ENCODE assay signal across 1 cellular context in the genomic region with DNA sequence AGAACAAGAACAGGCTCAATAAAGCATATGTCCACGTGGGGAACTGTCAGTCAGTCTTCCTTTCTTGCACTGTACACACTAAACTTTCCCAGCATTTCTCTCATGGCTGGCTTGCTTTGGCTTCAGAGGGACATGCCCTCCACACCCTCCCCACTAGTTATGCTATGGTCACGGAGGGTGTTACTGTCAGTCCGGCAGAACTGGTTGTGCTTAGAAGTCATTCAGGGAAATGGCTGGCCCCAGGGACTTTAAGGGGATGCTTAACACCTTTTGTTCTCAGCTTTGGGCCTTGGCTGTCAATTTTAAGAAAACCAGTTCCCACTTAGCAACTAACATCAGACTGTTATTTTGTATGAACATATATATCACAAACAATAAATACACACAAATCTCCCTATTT.
TF ChIP-seq lines count a peak whose summit lies in the region.

No MANE protein-coding gene starts in this region.

TF ChIP-seq in HepG2, 621 proteins besides CTCF, POLR2A, EP300 and RAD21:
- TF ChIP-seq MYPOP (CRISPR knock-in tag; IDR thresholded peaks at IDR 0.05) (no peak), ZNF772 (CRISPR knock-in tag; IDR thresholded peaks at IDR 0.05) (no peak), MED1 (CRISPR knock-in tag; IDR thresholded peaks at IDR 0.05) (no peak), ISL2 (CRISPR knock-in tag; IDR thresholded peaks at IDR 0.05) (no peak), ZNF343 (CRISPR knock-in tag; IDR thresholded peaks at IDR 0.05) (no peak), HNF4A (CRISPR knock-in tag; IDR thresholded peaks at IDR 0.05) (no peak), ZFP90 (CRISPR knock-in tag; IDR thresholded peaks at IDR 0.05; ENCODE audit: borderline replicate concordance) (no peak), CREB1 (IDR thresholded peaks at IDR 0.05) (no peak), CREB1 (CRISPR knock-in tag; IDR thresholded peaks at IDR 0.05) (no peak), FOXM1 (CRISPR knock-in tag; IDR thresholded peaks at IDR 0.05) (no peak), RFXANK (CRISPR knock-in tag; IDR thresholded peaks at IDR 0.05) (no peak), ZFP36L1 (CRISPR knock-in tag; IDR thresholded peaks at IDR 0.05) (no peak), CBX5 (CRISPR knock-in tag; IDR thresholded peaks at IDR 0.05; ENCODE audit: borderline replicate concordance) (no peak), YEATS4 (CRISPR knock-in tag; IDR thresholded peaks at IDR 0.05; ENCODE audit: borderline replicate concordance) (no peak)
- TF ChIP-seq, protein P1, sequence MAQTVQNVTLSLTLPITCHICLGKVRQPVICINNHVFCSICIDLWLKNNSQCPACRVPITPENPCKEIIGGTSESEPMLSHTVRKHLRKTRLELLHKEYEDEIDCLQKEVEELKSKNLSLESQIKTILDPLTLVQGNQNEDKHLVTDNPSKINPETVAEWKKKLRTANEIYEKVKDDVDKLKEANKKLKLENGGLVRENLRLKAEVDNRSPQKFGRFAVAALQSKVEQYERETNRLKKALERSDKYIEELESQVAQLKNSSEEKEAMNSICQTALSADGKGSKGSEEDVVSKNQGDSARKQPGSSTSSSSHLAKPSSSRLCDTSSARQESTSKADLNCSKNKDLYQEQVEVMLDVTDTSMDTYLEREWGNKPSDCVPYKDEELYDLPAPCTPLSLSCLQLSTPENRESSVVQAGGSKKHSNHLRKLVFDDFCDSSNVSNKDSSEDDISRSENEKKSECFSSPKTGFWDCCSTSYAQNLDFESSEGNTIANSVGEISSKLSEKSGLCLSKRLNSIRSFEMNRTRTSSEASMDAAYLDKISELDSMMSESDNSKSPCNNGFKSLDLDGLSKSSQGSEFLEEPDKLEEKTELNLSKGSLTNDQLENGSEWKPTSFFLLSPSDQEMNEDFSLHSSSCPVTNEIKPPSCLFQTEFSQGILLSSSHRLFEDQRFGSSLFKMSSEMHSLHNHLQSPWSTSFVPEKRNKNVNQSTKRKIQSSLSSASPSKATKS (CRISPR knock-in tag; IDR thresholded peaks at IDR 0.05), result no peak
- TF ChIP-seq, protein P2, sequence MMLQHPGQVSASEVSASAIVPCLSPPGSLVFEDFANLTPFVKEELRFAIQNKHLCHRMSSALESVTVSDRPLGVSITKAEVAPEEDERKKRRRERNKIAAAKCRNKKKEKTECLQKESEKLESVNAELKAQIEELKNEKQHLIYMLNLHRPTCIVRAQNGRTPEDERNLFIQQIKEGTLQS (CRISPR knock-in tag; IDR thresholded peaks at IDR 0.05), result no peak
